31 cellular contexts compared by ENCODE assay signal in the genomic region with DNA sequence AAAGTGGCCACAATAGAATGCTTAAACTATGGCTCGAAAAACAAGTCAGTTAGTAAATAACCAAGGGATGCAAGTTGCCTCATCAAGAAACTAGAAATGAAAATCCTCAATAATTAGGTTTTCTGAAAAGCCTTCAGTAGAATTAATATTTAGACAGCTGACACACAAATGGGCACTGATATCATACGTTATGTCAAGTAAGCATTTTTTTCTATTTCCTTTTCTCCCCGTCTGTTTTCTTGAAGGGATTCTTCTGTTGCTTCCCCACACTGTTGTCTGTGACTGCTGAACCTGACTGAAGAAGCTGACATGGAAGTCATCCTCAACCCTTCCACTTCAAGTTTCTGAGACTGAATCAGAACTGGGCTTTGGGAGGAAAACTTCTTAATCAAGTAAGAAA.
"Had no signal": no experiment of that assay in that cellular context is flagged by ENCODE, and none has a peak within 500 bp of the region (broad histone marks: within the 10 kb centered on the region; RNA-seq: fewer than 3 reads in every experiment).

No MANE protein-coding gene starts in this region.

- ATAC-seq: naive thymus-derived CD4-positive, alpha-beta T cell; natural killer cell; psoas muscle; right cardiac atrium; sciatic nerve; stimulated activated memory B cell treated with anti-CD40 and anti-IgM and Interleukin-4, amounts not matched to agents 10 μg/mL and 1 μg/mL and 100 μg/mL, for 72 hours; stimulated activated naive CD8-positive, alpha-beta T cell treated with anti-CD3 and anti-CD28 coated beads, Interleukin-15, amount 100 ng/mL, for 72 hours; stimulated activated naive CD8-positive, alpha-beta T cell treated with anti-CD3 and anti-CD28 coated beads, Interleukin-15, Interleukin-2, amounts not matched to agents 100 U/mL and 50 U/mL, for 24 hours; upper lobe of right lung had no signal

- H3K36me3 ChIP-seq: ovary, spleen, suprapubic skin, tibial artery, transverse colon, upper lobe of right lung, uterus had no signal

- H3K4me3 ChIP-seq: ovary, psoas muscle, skin epidermis, smooth muscle cell, spleen, suprapubic skin, testis, tibial artery, transverse colon, upper lobe of right lung, uterus had no signal

- DNase-seq: naive thymus-derived CD4-positive, alpha-beta T cell; natural killer cell; occipital lobe; ovary; posterior cingulate gyrus; psoas muscle; right cardiac atrium; spleen; stimulated activated CD4-positive, alpha-beta T cell treated with anti-CD3 and anti-CD28 coated beads, Interleukin-12 subunit alpha, Interleukin-12 subunit beta, amount 100 ng/mL, for 4 hours; stimulated activated CD4-positive, alpha-beta T cell treated with anti-CD3 and anti-CD28 coated beads, Interleukin-1b, Interleukin-23, amount 100 ng/mL, for 48 hours; stimulated activated CD4-positive, alpha-beta T cell treated with anti-CD3 and anti-CD28 coated beads, Interleukin-4, amount 100 ng/mL, for 1 hour; stimulated activated CD4-positive, alpha-beta T cell treated with anti-CD3 and anti-CD28 coated beads, Interleukin-4, amount 100 ng/mL, for 4 hours; stimulated activated CD8-positive, alpha-beta memory T cell treated with anti-CD3 and anti-CD28 coated beads, Interleukin-4, amount 100 ng/mL, for 48 hours; stimulated activated naive CD4-positive, alpha-beta T cell; stimulated activated naive CD8-positive, alpha-beta T cell treated with anti-CD3 and anti-CD28 coated beads, Interleukin-15, amount 100 ng/mL, for 72 hours; stimulated activated naive CD8-positive, alpha-beta T cell treated with anti-CD3 and anti-CD28 coated beads, Interleukin-15, Interleukin-2, amounts not matched to agents 100 U/mL and 50 U/mL, for 24 hours; substantia nigra; testis; tibial artery; transverse colon; upper lobe of right lung; uterus had no signal

- H2AFZ ChIP-seq: parathyroid adenoma had no signal

- H3K4me1 Mint-ChIP-seq: naive thymus-derived CD4-positive, alpha-beta T cell; natural killer cell; nephron; stimulated activated memory B cell treated with anti-CD40 and anti-IgM and Interleukin-4, amounts not matched to agents 10 μg/mL and 1 μg/mL and 100 μg/mL, for 72 hours; stimulated activated naive CD8-positive, alpha-beta T cell treated with anti-CD3 and anti-CD28 coated beads, Interleukin-15, amount 100 ng/mL, for 72 hours had no signal

- H3K36me3 Mint-ChIP-seq: natural killer cell; stimulated activated memory B cell treated with anti-CD40 and anti-IgM and Interleukin-4, amounts not matched to agents 10 μg/mL and 1 μg/mL and 100 μg/mL, for 72 hours; type B pancreatic cell had no signal

- H3K9ac ChIP-seq: parathyroid adenoma had no signal

- H3K27ac Mint-ChIP-seq: naive thymus-derived CD4-positive, alpha-beta T cell; natural killer cell; nephron; progenitor cell of endocrine pancreas; stimulated activated memory B cell treated with anti-CD40 and anti-IgM and Interleukin-4, amounts not matched to agents 10 μg/mL and 1 μg/mL and 100 μg/mL, for 72 hours; stimulated activated naive CD8-positive, alpha-beta T cell treated with anti-CD3 and anti-CD28 coated beads, Interleukin-15, amount 100 ng/mL, for 72 hours; type B pancreatic cell had no signal

- H3K4me3 Mint-ChIP-seq: naive thymus-derived CD4-positive, alpha-beta T cell; natural killer cell; nephron; stimulated activated memory B cell treated with anti-CD40 and anti-IgM and Interleukin-4, amounts not matched to agents 10 μg/mL and 1 μg/mL and 100 μg/mL, for 72 hours; stimulated activated naive CD8-positive, alpha-beta T cell treated with anti-CD3 and anti-CD28 coated beads, Interleukin-15, amount 100 ng/mL, for 72 hours; type B pancreatic cell had no signal

- H3K4me2 ChIP-seq: smooth muscle cell had no signal

- H3K9me3 Mint-ChIP-seq: stimulated activated memory B cell treated with anti-CD40 and anti-IgM and Interleukin-4, amounts not matched to agents 10 μg/mL and 1 μg/mL and 100 μg/mL, for 72 hours; type B pancreatic cell had no signal

- H3K27ac ChIP-seq: ovary, parathyroid adenoma, psoas muscle, skin epidermis, spleen, suprapubic skin, testis, tibial artery, transverse colon, upper lobe of right lung, uterus had no signal

- H3K4me1 ChIP-seq: parathyroid adenoma, psoas muscle, spleen, suprapubic skin, testis, tibial artery, transverse colon, upper lobe of right lung, uterus had no signal

- H3K27me3 ChIP-seq: ovary, spleen, suprapubic skin, testis, tibial artery, transverse colon, upper lobe of right lung, uterus had no signal

- H3K27me3 Mint-ChIP-seq: naive thymus-derived CD4-positive, alpha-beta T cell; progenitor cell of endocrine pancreas; stimulated activated memory B cell treated with anti-CD40 and anti-IgM and Interleukin-4, amounts not matched to agents 10 μg/mL and 1 μg/mL and 100 μg/mL, for 72 hours; stimulated activated naive CD8-positive, alpha-beta T cell treated with anti-CD3 and anti-CD28 coated beads, Interleukin-15, amount 100 ng/mL, for 72 hours; type B pancreatic cell had no signal

- H3K79me2 ChIP-seq: parathyroid adenoma had no signal

- H3K9me3 ChIP-seq: ovary, psoas muscle, testis, tibial artery, transverse colon, upper lobe of right lung, uterus had no signal
